Comparison of ENCODE assay signal across 20 cellular contexts in the genomic region with DNA sequence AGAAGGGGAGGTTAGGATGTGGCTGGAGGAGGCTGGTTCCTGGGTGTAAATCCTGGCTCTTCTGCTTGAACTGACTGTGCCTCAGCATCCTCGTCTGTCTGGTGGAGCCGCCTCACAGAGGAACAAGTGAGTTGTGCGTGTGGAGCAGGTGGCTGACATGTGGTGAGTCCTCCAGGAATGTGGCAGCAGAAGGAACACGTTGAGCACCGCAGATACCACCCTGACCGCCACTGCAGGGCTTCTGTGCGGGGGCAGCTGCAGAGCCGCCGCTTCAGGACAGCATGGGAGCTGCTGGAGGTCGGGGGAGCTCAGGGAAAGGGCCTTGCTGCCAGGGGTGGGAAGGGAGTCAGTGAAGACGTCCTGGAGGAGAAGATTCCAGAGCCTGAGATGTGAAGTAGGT. TPM values are rescaled to one million over a fixed set of nuclear protein-coding genes. Genes with fewer than 3 reads are reported as not detected.
DNase-seq lines count a peak whose midpoint lies in the region; ATAC-seq and TF ChIP-seq lines count a peak whose summit lies in the region.
"Had no signal": no experiment of that assay in that cellular context is flagged by ENCODE, and none has a peak within 500 bp of the region (broad histone marks: within the 10 kb centered on the region; RNA-seq: fewer than 3 reads in every experiment).

No MANE protein-coding gene starts in this region.

- peaks cover 19% of the 10 kb centered on the region for H3K36me3 Mint-ChIP-seq in T-helper 1 cell treated with Interleukin-12 subunit alpha and Interleukin-12 subunit beta and Interleukin-4 antibody, amounts not matched to agents 30 μg/mL and 1 μg/mL, for 36 hours (ENCODE audit: low read depth)
- peaks cover 29% of the 10 kb centered on the region for H3K36me3 Mint-ChIP-seq in stimulated activated naive CD8-positive, alpha-beta T cell treated with anti-CD3 and anti-CD28 coated beads, Interleukin-15, Interleukin-2, amounts not matched to agents 100 ng/mL and 50 ng/mL, for 24 hours (ENCODE audit: low read depth)
- peaks cover 14% of the 10 kb centered on the region for H3K36me3 Mint-ChIP-seq in memory B cell
- H3K36me3 Mint-ChIP-seq in type B pancreatic cell, result no peaks in the 10 kb centered on the region

- H3K4me3 Mint-ChIP-seq in T-helper 1 cell treated with Interleukin-12 subunit alpha and Interleukin-12 subunit beta and Interleukin-4 antibody, amounts not matched to agents 30 μg/mL and 1 μg/mL, for 36 hours, result no peak overlapping the region
- no peak overlapping the region for H3K4me3 Mint-ChIP-seq in stimulated activated naive CD8-positive, alpha-beta T cell treated with anti-CD3 and anti-CD28 coated beads, Interleukin-15, Interleukin-2, amounts not matched to agents 100 ng/mL and 50 ng/mL, for 24 hours
- H3K4me3 Mint-ChIP-seq in memory B cell (peak overlapping the region; percentile 51), type B pancreatic cell (no peak overlapping the region)

- H3K27ac ChIP-seq in esophagus squamous epithelium, result no peak overlapping the region
- H3K27ac ChIP-seq: psoas muscle, SJSA1 had no signal

- TF ChIP-seq CTCF in type B pancreatic cell (conservative IDR thresholded peaks at IDR 0.05), result no peak
- no peak for TF ChIP-seq CTCF in esophagus squamous epithelium (IDR thresholded peaks at IDR 0.05)

- no peaks in the 10 kb centered on the region for H3K27me3 Mint-ChIP-seq in T-helper 1 cell treated with Interleukin-12 subunit alpha and Interleukin-12 subunit beta and Interleukin-4 antibody, amounts not matched to agents 30 μg/mL and 1 μg/mL, for 36 hours (ENCODE audit: low read depth)
- no peaks in the 10 kb centered on the region for H3K27me3 Mint-ChIP-seq in stimulated activated naive CD8-positive, alpha-beta T cell treated with anti-CD3 and anti-CD28 coated beads, Interleukin-15, Interleukin-2, amounts not matched to agents 100 ng/mL and 50 ng/mL, for 24 hours
- H3K27me3 Mint-ChIP-seq in memory B cell (no peaks in the 10 kb centered on the region), type B pancreatic cell (no peaks in the 10 kb centered on the region)

- no peak for TF ChIP-seq POLR2A in esophagus squamous epithelium (IDR thresholded peaks at IDR 0.05)

- H3K9me3 Mint-ChIP-seq in T-helper 1 cell treated with Interleukin-12 subunit alpha and Interleukin-12 subunit beta and Interleukin-4 antibody, amounts not matched to agents 30 μg/mL and 1 μg/mL, for 36 hours, result no peaks in the 10 kb centered on the region
- no peaks in the 10 kb centered on the region for H3K9me3 Mint-ChIP-seq in stimulated activated naive CD8-positive, alpha-beta T cell treated with anti-CD3 and anti-CD28 coated beads, Interleukin-15, Interleukin-2, amounts not matched to agents 100 ng/mL and 50 ng/mL, for 24 hours
- H3K9me3 Mint-ChIP-seq in memory B cell, result no peaks in the 10 kb centered on the region
- H3K9me3 Mint-ChIP-seq in type B pancreatic cell, result no peaks in the 10 kb centered on the region

- WGBS in esophagus squamous epithelium, 2 donors, result 88 to 95% methylated on average over 4 to 6 of the region's 11 CpGs

- no peak for ATAC-seq in stimulated activated naive CD8-positive, alpha-beta T cell treated with anti-CD3 and anti-CD28 coated beads, Interleukin-15, Interleukin-2, amounts not matched to agents 100 U/mL and 50 U/mL, for 24 hours
- no peak for ATAC-seq in memory B cell (ENCODE audit: low read depth)
- ATAC-seq in HG03354 (IDR thresholded peaks at IDR 0.05; ENCODE audit: poor library complexity, severe bottlenecking, unreplicated experiment), result no peak

- no peak overlapping the region for H3K4me3 ChIP-seq in esophagus squamous epithelium
- H3K4me3 ChIP-seq: lung, psoas muscle, SJSA1 had no signal

- H3K36me3 ChIP-seq in esophagus squamous epithelium, result peaks cover 0 to 8% (median 0%) of the 10 kb centered on the region in 3 donors

- no peaks in the 10 kb centered on the region for H3K27me3 ChIP-seq in esophagus squamous epithelium
- H3K27me3 ChIP-seq: SJSA1 had no signal

- no peaks in the 10 kb centered on the region for H3K9me3 ChIP-seq in esophagus squamous epithelium
- H3K9me3 ChIP-seq: psoas muscle, SJSA1 had no signal

- peaks cover 60% of the 10 kb centered on the region for H3K4me1 Mint-ChIP-seq in T-helper 1 cell treated with Interleukin-12 subunit alpha and Interleukin-12 subunit beta and Interleukin-4 antibody, amounts not matched to agents 30 μg/mL and 1 μg/mL, for 36 hours (ENCODE audit: low read depth)
- H3K4me1 Mint-ChIP-seq in stimulated activated naive CD8-positive, alpha-beta T cell treated with anti-CD3 and anti-CD28 coated beads, Interleukin-15, Interleukin-2, amounts not matched to agents 100 ng/mL and 50 ng/mL, for 24 hours (ENCODE audit: low read depth), result peaks cover 88% of the 10 kb centered on the region
- peaks cover 44% of the 10 kb centered on the region for H3K4me1 Mint-ChIP-seq in memory B cell
- H3K4me1 Mint-ChIP-seq in type B pancreatic cell (ENCODE audit: unreplicated experiment), result peaks cover 42% of the 10 kb centered on the region

- H3K4me1 ChIP-seq in esophagus squamous epithelium, result peaks cover 6 to 47% (median 11%) of the 10 kb centered on the region in 3 donors

- DNase-seq in T-helper 1 cell (no peak), memory B cell (ENCODE audit: low spot score in 2 of 2) (no peak), type B pancreatic cell (ENCODE audit: extremely low spot score, unreplicated experiment) (no peak), esophagus squamous epithelium (lab: John Stamatoyannopoulos, UW) (no peak)
- no peak for DNase-seq in stimulated activated naive CD8-positive, alpha-beta T cell treated with anti-CD3 and anti-CD28 coated beads, Interleukin-15, Interleukin-2, amounts not matched to agents 100 U/mL and 50 U/mL, for 24 hours
- DNase-seq: activated CD4-positive, alpha-beta T cell treated with anti-CD3 and anti-CD28 coated beads for 48 hours; cerebellar nuclear complex; GDM1; GOT3; KG1; NCI-H1694 treated with DMSO at 0.1 percent for 48 hours; NCI-H2171 treated with DMSO at 0.1 percent for 48 hours; NCI-H526 treated with DMSO at 0.1 percent for 48 hours; psoas muscle; substantia nigra had no signal

- intact Hi-C loops in esophagus squamous epithelium (cut with DNase I), result no loop called here

- H3K27ac Mint-ChIP-seq in T-helper 1 cell treated with Interleukin-12 subunit alpha and Interleukin-12 subunit beta and Interleukin-4 antibody, amounts not matched to agents 30 μg/mL and 1 μg/mL, for 36 hours, result peak overlapping the region; percentile 7
- H3K27ac Mint-ChIP-seq in stimulated activated naive CD8-positive, alpha-beta T cell treated with anti-CD3 and anti-CD28 coated beads, Interleukin-15, Interleukin-2, amounts not matched to agents 100 ng/mL and 50 ng/mL, for 24 hours, result peak overlapping the region; percentile 26
- H3K27ac Mint-ChIP-seq in memory B cell (peak overlapping the region; percentile 88), type B pancreatic cell (peak overlapping the region; percentile 3)

RNA-seq across cellular contexts. Expression of gene TRAF3, which starts 48.9 kb away (rescaled TPM):
- total RNA-seq in type B pancreatic cell (ENCODE audit: low replicate concordance) (19.2 and 24.0 TPM in 2 replicates), esophagus squamous epithelium (10 to 100 TPM; 11.2 to 19.3 (median 13.2) TPM)

Comparison
In these comparisons a context has a peak if more than half of its experiments do, and no peak if none do; other contexts are left out.
1. H3K27ac Mint-ChIP-seq: peak in every context shown above with its lines; median percentile 88 in memory B cell; 26 in stimulated activated naive CD8-positive, alpha-beta T cell treated with anti-CD3 and anti-CD28 coated beads, Interleukin-15, Interleukin-2, amounts not matched to agents 100 ng/mL and 50 ng/mL, for 24 hours; 7 in T-helper 1 cell treated with Interleukin-12 subunit alpha and Interleukin-12 subunit beta and Interleukin-4 antibody, amounts not matched to agents 30 μg/mL and 1 μg/mL, for 36 hours; 3 in type B pancreatic cell.